In genomic region chr7:148564275-148564951, GRCh38 we compare ENCODE assay signal across 8 cellular contexts. TPM values are rescaled to one million over a fixed set of nuclear protein-coding genes. Genes with fewer than 3 reads are reported as not detected.
DNase-seq lines count a peak whose midpoint lies in the region; ATAC-seq, FAIRE-seq and TF ChIP-seq lines count a peak whose summit lies in the region.
"Not testable (repeated sequence)": the region's sequence is repeated elsewhere in the genome, so short reads cannot be mapped to it uniquely, and the experiment has no call there.

No MANE protein-coding gene starts in this region.

- DNase-seq in GM19239 (ENCODE audit: insufficient read length, low spot score); T-helper 17 cell; left cardiac atrium: not testable (repeated sequence)
- peak; percentile 44 for DNase-seq in KBM-7
- DNase-seq in adrenal gland: peak in 5 of 7 donors; percentile 20 to 57 (median 25)
- DNase-seq in stimulated activated CD4-positive, alpha-beta T cell treated with anti-CD3 and anti-CD28 coated beads, Interleukin-15, amount 100 ng/mL, for 24 hours: peak; percentile 64

- peak; percentile 84 for FAIRE-seq in GM19239 (lab: Jason Lieb, UNC)

- in situ Hi-C loops in KBM-7 (cut with MboI; ENCODE audit: low pct_unique_long_range_greater_than_20kb, low sequenced_read_pairs): not testable (repeated sequence)

- peak overlapping the region in 6 of 10 experiments; percentile 16 to 48 (median 34); a peak in 11 of 20 replicates for H3K4me3 ChIP-seq in BLaER1 treated with 17β-estradiol and CSF1 and Interleukin-3, amounts not matched to agents 10 nM and 100 nM
- H3K4me3 ChIP-seq in adrenal gland: peak overlapping the region in 1 of 4 donors; percentile 40

- H4K20me1 ChIP-seq in BLaER1 treated with 17β-estradiol and CSF1 and Interleukin-3, amounts not matched to agents 10 nM and 100 nM: not testable (repeated sequence)

- peak overlapping the region; percentile 30 to 81 (median 76); a peak in 21 of 22 replicates for H3K27ac ChIP-seq in BLaER1 treated with 17β-estradiol and CSF1 and Interleukin-3, amounts not matched to agents 10 nM and 100 nM
- H3K27ac ChIP-seq in adrenal gland: peak overlapping the region; percentile 34 to 84 (median 67)

- H3K36me3 Mint-ChIP-seq in T-helper 17 cell (ENCODE audit: low read depth): not testable (repeated sequence)

- H3K9ac ChIP-seq in BLaER1 treated with 17β-estradiol and CSF1 and Interleukin-3, amounts not matched to agents 10 nM and 100 nM: peak overlapping the region in 9 of 11 experiments; percentile 36 to 69 (median 59); a peak in 15 of 22 replicates

- intact Hi-C loops in adrenal gland (cut with DNase I); left cardiac atrium (cut with DNase I): not testable (repeated sequence)

- WGBS in adrenal gland, 4 donors: 7 to 15% (median 11%) methylated on average over 4 of the region's 4 CpGs

- H3K9me3 ChIP-seq in BLaER1 treated with 17β-estradiol and CSF1 and Interleukin-3, amounts not matched to agents 10 nM and 100 nM (replicated peaks in 1 of 11): peaks cover 14 to 39% (median 28%) of the 10 kb centered on the region in 11 experiments; a peak in 21 of 22 replicates
- H3K9me3 ChIP-seq in T-helper 17 cell (ENCODE audit: control insufficient read depth, low read length, poor library complexity, severe bottlenecking); adrenal gland (replicated peaks in 1 of 3): not testable (repeated sequence)

- H3K27ac Mint-ChIP-seq in T-helper 17 cell: peak overlapping the region; percentile 53

- peaks cover 0 to 12% (median 0%) of the 10 kb centered on the region in 11 experiments; a peak in 2 of 22 replicates for H3K36me3 ChIP-seq in BLaER1 treated with 17β-estradiol and CSF1 and Interleukin-3, amounts not matched to agents 10 nM and 100 nM
- H3K36me3 ChIP-seq in adrenal gland (replicated peaks in 1 of 2): not testable (repeated sequence)

- peak overlapping the region; percentile 80 for H3K4me3 Mint-ChIP-seq in T-helper 17 cell

- peaks cover 11% of the 10 kb centered on the region for H3K4me1 Mint-ChIP-seq in T-helper 17 cell

- not testable (repeated sequence) for TF ChIP-seq POLR2A in adrenal gland (IDR thresholded peaks at IDR 0.05)

- peaks cover 20 to 36% (median 24%) of the 10 kb centered on the region in 10 experiments for H3K4me1 ChIP-seq in BLaER1 treated with 17β-estradiol and CSF1 and Interleukin-3, amounts not matched to agents 10 nM and 100 nM
- H3K4me1 ChIP-seq in adrenal gland (replicated peaks in 1 of 2): not testable (repeated sequence)

- ATAC-seq in HG02759 (IDR thresholded peaks at IDR 0.05; ENCODE audit: unreplicated experiment) (peak; percentile 88), left cardiac atrium (peak; percentile 44 to 70)
- not testable (repeated sequence) for ATAC-seq in T-helper 17 cell

- H3K4me2 ChIP-seq in BLaER1 treated with 17β-estradiol and CSF1 and Interleukin-3, amounts not matched to agents 10 nM and 100 nM: peak overlapping the region; percentile 28 to 84 (median 76)

- TF ChIP-seq CTCF in adrenal gland (IDR thresholded peaks at IDR 0.05): not testable (repeated sequence)

- not testable (repeated sequence) for H3K27me3 Mint-ChIP-seq in T-helper 17 cell

- not testable (repeated sequence) for H3K27me3 ChIP-seq in BLaER1 treated with 17β-estradiol and CSF1 and Interleukin-3, amounts not matched to agents 10 nM and 100 nM; adrenal gland

RNA-seq across cellular contexts. Expression of gene C7orf33, which starts 26.2 kb away (rescaled TPM):
- total RNA-seq in T-helper 17 cell (not detected), adrenal gland (not detected), left cardiac atrium (not detected)
- not detected for polyA plus RNA-seq in adrenal gland
